In genomic region chr5:136166909-136167308, GRCh38 we compare ENCODE assay signal across 17 cellular contexts. TPM values are rescaled to one million over a fixed set of nuclear protein-coding genes. Genes with fewer than 3 reads are reported as not detected.
DNase-seq lines count a peak whose midpoint lies in the region; ATAC-seq and TF ChIP-seq lines count a peak whose summit lies in the region.
"Had no signal": no experiment of that assay in that cellular context is flagged by ENCODE, and none has a peak within 500 bp of the region (broad histone marks: within the 10 kb centered on the region; RNA-seq: fewer than 3 reads in every experiment).

No MANE protein-coding gene starts in this region.

- in situ Hi-C loops in transverse colon (cut with MboI; ENCODE audit: low pct_ligation_motif_present in 1 of 4, low pct_unique_long_range_greater_than_20kb in 1 of 4, low sequenced_read_pairs in 3 of 4) = no loop called here

- H3K4me1 ChIP-seq in heart right ventricle (peaks cover 0 to 10% (median 0%) of the 10 kb centered on the region in 9 donors), prostate gland (replicated peaks) (no peaks in the 10 kb centered on the region), transverse colon (no peaks in the 10 kb centered on the region)
- H3K4me1 ChIP-seq: breast epithelium had no signal

- no peak for TF ChIP-seq EP300 in transverse colon (IDR thresholded peaks at IDR 0.05; ENCODE audit: low read depth)

- H3K9me3 ChIP-seq in heart right ventricle (no peaks in the 10 kb centered on the region), prostate gland (no peaks in the 10 kb centered on the region), transverse colon (no peaks in the 10 kb centered on the region)
- H3K9me3 ChIP-seq: breast epithelium had no signal

- TF ChIP-seq CTCF in coronary artery (IDR thresholded peaks at IDR 0.05) (no peak), heart right ventricle (IDR thresholded peaks at IDR 0.05) (no peak), prostate gland (IDR thresholded peaks at IDR 0.05) (no peak), transverse colon (IDR thresholded peaks at IDR 0.05) (no peak)

- H3K27me3 ChIP-seq in heart right ventricle = no peaks in the 10 kb centered on the region
- H3K27me3 ChIP-seq in prostate gland (replicated peaks; ENCODE audit: insufficient read depth) = no peaks in the 10 kb centered on the region
- H3K27me3 ChIP-seq in transverse colon = no peaks in the 10 kb centered on the region
- H3K27me3 ChIP-seq: breast epithelium had no signal

- H3K36me3 ChIP-seq in heart right ventricle (peaks cover 0 to 97% (median 17%) of the 10 kb centered on the region in 9 donors), prostate gland (no peaks in the 10 kb centered on the region), transverse colon (peaks cover 0 to 30% (median 8%) of the 10 kb centered on the region in 4 donors)
- H3K36me3 ChIP-seq: breast epithelium had no signal

- peak; percentile 83 for ATAC-seq in GM18498 (IDR thresholded peaks at IDR 0.05; ENCODE audit: unreplicated experiment)
- ATAC-seq in GM21423 (IDR thresholded peaks at IDR 0.05; ENCODE audit: unreplicated experiment) = peak; percentile 85
- peak; percentile 85 for ATAC-seq in HG02981 (IDR thresholded peaks at IDR 0.05; ENCODE audit: unreplicated experiment)
- no peak for ATAC-seq in heart right ventricle

- WGBS in heart right ventricle, 2 donors = 81 to 87% methylated on average over 4 of the region's 4 CpGs
- WGBS in prostate gland = 63% methylated on average over 4 of the region's 4 CpGs
- WGBS in transverse colon (ENCODE audit: low coverage in 1 of 2), 2 donors = 76 to 78% methylated on average over 4 of the region's 4 CpGs

- TF ChIP-seq POLR2A in prostate gland (IDR thresholded peaks at IDR 0.05) = no peak
- TF ChIP-seq POLR2A in transverse colon (IDR thresholded peaks at IDR 0.05) = no peak

- intact Hi-C loops in heart right ventricle (cut with DNase I) (loop anchor here in 1 of 10 donors (5.0 kb wide), 1 partner anchor 35 kb away; the partner anchor contains the start of gene SMAD5), prostate gland (cut with DNase I) (no loop called here), transverse colon (cut with DNase I; ENCODE audit: low total_unique reads) (no loop called here)

- no peak overlapping the region for H3K4me3 ChIP-seq in coronary artery
- H3K4me3 ChIP-seq in heart right ventricle = no peak overlapping the region
- H3K4me3 ChIP-seq in prostate gland = no peak overlapping the region
- H3K4me3 ChIP-seq in transverse colon = no peak overlapping the region
- H3K4me3 ChIP-seq: breast epithelium had no signal

- DNase-seq in NAMALWA (ENCODE audit: low spot score) (peak; percentile 56), coronary artery (ENCODE audit: low spot score) (no peak), heart right ventricle (no peak), prostate gland (ENCODE audit: low spot score) (no peak), transverse colon (no peak)
- DNase-seq: activated gamma-delta T cell, midbrain, NCI-H510A had no signal

- no peak overlapping the region for H3K27ac ChIP-seq in coronary artery
- no peak overlapping the region for H3K27ac ChIP-seq in heart right ventricle
- H3K27ac ChIP-seq in prostate gland = no peak overlapping the region
- H3K27ac ChIP-seq in transverse colon = no peak overlapping the region
- H3K27ac ChIP-seq: breast epithelium had no signal

RNA-seq across cellular contexts. Expression of gene SMIM32, which starts 26.1 kb away (rescaled TPM):
- not detected for total RNA-seq in heart right ventricle
- polyA plus RNA-seq in heart right ventricle = not detected
- 1 to 10 TPM in 1 of 2 donors, under 1 TPM in 1; 0.36 to 1.9 TPM for total RNA-seq in prostate gland
- 10 to 100 TPM in 3 of 4 donors, 1 to 10 TPM in 1; 6.4 to 21.6 (median 13.5) TPM for total RNA-seq in transverse colon
- total RNA-seq: breast epithelium, epithelial cell of proximal tubule, MCF 10A, pulmonary artery endothelial cell, SK-MEL-5, subcutaneous adipose tissue had no signal

RNA-seq across cellular contexts. Expression of gene SMAD5, which starts 34.3 kb away (rescaled TPM):
- total RNA-seq in heart right ventricle = 10 to 100 TPM; 33.3 to 53.8 (median 39.8) TPM
- polyA plus RNA-seq in heart right ventricle = 1 to 10 TPM; 7.0 to 8.5 TPM
- total RNA-seq in prostate gland = 10 to 100 TPM; 34.2 to 37.3 TPM
- total RNA-seq in transverse colon = 100 to 1,000 TPM in 1 of 4 donors, 10 to 100 TPM in 3; 14.2 to 272 (median 32.7) TPM

Comparison
In these comparisons a context has a peak if more than half of its experiments do, and no peak if none do; other contexts are left out.
1. ATAC-seq: peak in GM18498 (single experiment), GM21423 (single experiment) and HG02981 (single experiment); none in heart right ventricle (0 of 8).